In the genomic region with DNA sequence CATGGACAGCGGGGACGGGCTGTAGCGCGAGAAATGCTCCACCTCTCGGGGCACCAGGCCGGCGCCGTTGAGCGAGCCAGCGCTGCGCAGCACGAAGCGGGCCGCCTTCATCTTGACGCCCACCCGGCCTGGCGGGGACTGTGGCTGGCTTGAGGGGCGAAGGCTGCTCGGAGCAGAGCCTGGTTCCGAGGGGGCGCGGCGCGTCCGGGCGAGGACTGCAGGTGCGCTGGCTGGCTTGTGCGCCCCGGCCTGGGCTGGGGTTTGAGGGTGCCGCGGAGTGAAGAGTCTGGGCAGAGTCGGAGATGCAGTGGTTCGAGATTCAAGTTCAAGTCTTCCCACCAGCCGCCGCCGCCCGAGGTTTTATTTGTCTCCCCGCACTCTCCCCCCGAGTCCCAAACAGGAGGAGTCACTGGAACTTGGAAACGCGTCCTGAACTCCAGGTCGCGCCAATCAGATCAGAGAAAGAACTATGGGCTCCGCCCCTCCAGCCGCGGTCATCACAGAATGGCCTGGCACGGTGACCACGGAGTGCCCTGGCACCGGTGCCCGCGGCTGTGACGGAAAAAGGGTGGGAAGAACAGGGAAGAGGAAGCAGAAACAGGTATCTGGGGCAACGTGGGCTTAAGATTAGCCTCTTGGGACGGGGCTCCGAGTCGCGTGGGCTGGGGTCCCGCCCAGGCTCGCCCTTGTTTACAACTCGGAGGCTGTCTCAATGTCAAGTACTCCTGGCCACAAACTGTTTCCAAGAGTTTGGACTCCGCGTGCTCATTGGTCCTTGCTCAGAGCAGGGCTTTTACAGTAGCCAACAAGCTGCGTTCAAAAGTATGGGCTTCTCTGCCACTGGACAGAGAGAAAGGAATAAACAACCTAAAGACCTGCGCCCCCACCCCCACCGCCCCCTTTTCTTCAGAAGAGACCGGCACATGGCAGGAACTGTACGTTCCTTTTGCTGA, we compare ENCODE assay signal across 8 cellular contexts. TPM values are rescaled to one million over a fixed set of nuclear protein-coding genes. Genes with fewer than 3 reads are reported as not detected.
DNase-seq lines count a peak whose midpoint lies in the region; ATAC-seq and TF ChIP-seq lines count a peak whose summit lies in the region.

A gene (minus strand): TSS at position 334 of the 953 bp plus-strand sequence. CDS start 223 bp downstream, at position 111.

- no peaks in the 10 kb centered on the region for H3K36me3 ChIP-seq in HUES48 (ENCODE audit: control insufficient read depth, insufficient read depth, low read length)
- H3K36me3 ChIP-seq in cardiac muscle cell = no peaks in the 10 kb centered on the region
- no peaks in the 10 kb centered on the region for H3K36me3 ChIP-seq in neuron (ENCODE audit: insufficient read depth, low read length)
- H3K36me3 ChIP-seq in OCI-LY7 (ENCODE audit: insufficient read depth, low read length) = no peaks in the 10 kb centered on the region

- POLR2A ChIA-PET in OCI-LY7 (lab: Charles Lee) = no interaction called here

- H3K27ac Mint-ChIP-seq in effector memory CD8-positive, alpha-beta T cell = no peak within 1 kb of the TSS

- no peak for TF ChIP-seq CTCF in cardiac muscle cell (IDR thresholded peaks at IDR 0.05; ENCODE audit: low read depth, low read length)
- no peak for TF ChIP-seq CTCF in OCI-LY7 (conservative IDR thresholded peaks at IDR 0.05; ENCODE audit: low read length)

- no peak for ATAC-seq in GM21526 (IDR thresholded peaks at IDR 0.05; ENCODE audit: low FRiP score, unreplicated experiment)
- ATAC-seq in effector memory CD8-positive, alpha-beta T cell (replicated peaks) = no peak

- H3K4me3 ChIP-seq in HUES48 (ENCODE audit: low read depth, low read length) = peak within 1 kb of the TSS; percentile 83
- peak within 1 kb of the TSS; percentile 69 for H3K4me3 ChIP-seq in cardiac muscle cell
- H3K4me3 ChIP-seq in neuron (ENCODE audit: low read length) = peak within 1 kb of the TSS; percentile 68
- no peak within 1 kb of the TSS for H3K4me3 ChIP-seq in OCI-LY7 (ENCODE audit: low read depth, low read length, poor library complexity, severe bottlenecking)

- H2AFZ ChIP-seq in neuron (ENCODE audit: low read depth, low read length) (peak within 1 kb of the TSS; percentile 93), OCI-LY7 (ENCODE audit: low read length) (no peak within 1 kb of the TSS)

- H3K4me1 ChIP-seq in HUES48 (ENCODE audit: control insufficient read depth, insufficient read depth, low read length) = no peaks in the 10 kb centered on the region; the same call in 1 of the 2 replicates
- H3K4me1 ChIP-seq in cardiac muscle cell (ENCODE audit: low read depth) = no peaks in the 10 kb centered on the region
- H3K4me1 ChIP-seq in neuron (ENCODE audit: insufficient read depth, low read length) = peaks cover 12% of the 10 kb centered on the region
- H3K4me1 ChIP-seq in OCI-LY7 (ENCODE audit: insufficient read depth, low read length, poor library complexity, severe bottlenecking) = no peaks in the 10 kb centered on the region

- peaks cover 14 to 27% of the 10 kb centered on the region in 2 donors for H3K27me3 Mint-ChIP-seq in effector memory CD8-positive, alpha-beta T cell

- H3K27me3 ChIP-seq in HUES48 (ENCODE audit: control insufficient read depth, insufficient read depth, low read length) (peaks cover 34% of the 10 kb centered on the region), cardiac muscle cell (peaks cover 91% of the 10 kb centered on the region), neuron (ENCODE audit: insufficient read depth, low read length) (peaks cover 20% of the 10 kb centered on the region)

- intact Hi-C loops in OCI-LY7 (cut with micrococcal nuclease; ENCODE audit: unreplicated experiment) = no loop called here

- H3K79me2 ChIP-seq in OCI-LY7 (ENCODE audit: insufficient read depth, low read depth, low read length) = no peaks in the 10 kb centered on the region

- no peaks in the 10 kb centered on the region for H4K20me1 ChIP-seq in OCI-LY7 (ENCODE audit: insufficient read depth, low read length)

- CTCF ChIA-PET in OCI-LY7 (lab: Charles Lee; ENCODE audit: unreplicated experiment) = no interaction called here

- 0 out of 2 replicates have a peak within 1 kb of the TSS, but pooled peaks have one; percentile 3 for H3K9ac ChIP-seq in HUES48 (ENCODE audit: low read depth, low read length)

- H3K27ac ChIP-seq in HUES48 (ENCODE audit: low read depth, low read length) (no peak within 1 kb of the TSS), cardiac muscle cell (no peak within 1 kb of the TSS), OCI-LY7 (ENCODE audit: low read depth, low read length, poor library complexity, severe bottlenecking) (no peak within 1 kb of the TSS)

- peak within 1 kb of the TSS in 1 of 2 donors; percentile 42 for H3K4me3 Mint-ChIP-seq in effector memory CD8-positive, alpha-beta T cell

- DNase-seq in C1 segment of cervical spinal cord (lab: John Stamatoyannopoulos, UW) (peak in 13 of 14 donors; percentile 49 to 94 (median 91)), amniotic epithelial cell (ENCODE audit: low read depth) (peak; percentile 86), cardiac muscle cell (ENCODE audit: low read depth in 1 of 2, low spot score in 1 of 2) (peak; percentile 69 to 93), OCI-LY7 (ENCODE audit: low spot score) (no peak)
- no peak for DNase-seq in effector memory CD8-positive, alpha-beta T cell

- H3K9me3 ChIP-seq in HUES48 (ENCODE audit: control insufficient read depth, insufficient read depth, low read length) = no peaks in the 10 kb centered on the region
- H3K9me3 ChIP-seq in cardiac muscle cell (ENCODE audit: low read depth) = no peaks in the 10 kb centered on the region
- H3K9me3 ChIP-seq in neuron (ENCODE audit: low read length) = no peaks in the 10 kb centered on the region
- H3K9me3 ChIP-seq in OCI-LY7 (ENCODE audit: low read length) = no peaks in the 10 kb centered on the region

- peaks cover 0 to 2% of the 10 kb centered on the region in 2 donors for H3K9me3 Mint-ChIP-seq in effector memory CD8-positive, alpha-beta T cell

- H3K4me1 Mint-ChIP-seq in effector memory CD8-positive, alpha-beta T cell (ENCODE audit: low read depth in 2 of 2) = no peaks in the 10 kb centered on the region

- BruUV-seq in OCI-LY7 (replicated peaks; lab: Mats Ljungman, UMichigan) = no TSS peak

- H3K4me2 ChIP-seq in OCI-LY7 (ENCODE audit: low read length) = no peak within 1 kb of the TSS

- H3K9me2 ChIP-seq in OCI-LY7 (ENCODE audit: insufficient read depth, low read length) = no peaks in the 10 kb centered on the region

- H3K36me3 Mint-ChIP-seq in effector memory CD8-positive, alpha-beta T cell (ENCODE audit: insufficient read depth) = no peaks in the 10 kb centered on the region

RNA-seq across cellular contexts. Expression of the gene that starts here (rescaled TPM):
- total RNA-seq in cardiac muscle cell (0.88 and 2.6 TPM in 2 replicates), OCI-LY7 (2022) (not detected in 2 replicates)
- polyA plus RNA-seq in cardiac muscle cell = 0.32 and 0.37 TPM in 2 replicates
- not detected in 2 replicates for total RNA-seq in OCI-LY7 (2014; rRNA removed; shearing (Covaris generic))

Comparison
In these comparisons a context has a peak if more than half of its experiments do, and no peak if none do; other contexts are left out.
1. DNase-seq: peak in C1 segment of cervical spinal cord (13 of 14), amniotic epithelial cell (single experiment) and cardiac muscle cell (2 of 2); none in OCI-LY7 (single experiment) and effector memory CD8-positive, alpha-beta T cell (0 of 3).